ENCODE assay signal across 8 cellular contexts in genomic region chr5:163459888-163460561, GRCh38. TPM values are rescaled to one million over a fixed set of nuclear protein-coding genes. Genes with fewer than 3 reads are reported as not detected.
DNase-seq lines count a peak whose midpoint lies in the region; ATAC-seq and TF ChIP-seq lines count a peak whose summit lies in the region.

Gene NUDCD2, minus strand, starts transcription at chr5:163460102. Its CDS starts 52 bp downstream, at chr5:163460050.

- peaks cover 0 to 22% (median 13%) of the 10 kb centered on the region in 9 donors for H3K36me3 ChIP-seq in heart left ventricle
- H3K36me3 ChIP-seq in upper lobe of left lung: peaks cover 0 to 9% (median 2%) of the 10 kb centered on the region in 4 donors

- DNase-seq in NCI-H1436 (lab: John Stamatoyannopoulos, UW) (peak; percentile 96), T follicular helper cell (ENCODE audit: low read depth) (peak; percentile 89), heart left ventricle (peak; percentile 94 to 99 (median 96)), pons (ENCODE audit: low spot score) (peak; percentile 99), upper lobe of left lung (peak; percentile 95 to 98)

- no peaks in the 10 kb centered on the region for H3K9me3 ChIP-seq in heart left ventricle
- no peaks in the 10 kb centered on the region for H3K9me3 ChIP-seq in upper lobe of left lung

- H3K4me3 ChIP-seq in GM12875 (ENCODE audit: low read depth, low read length): peak within 1 kb of the TSS; percentile 91
- H3K4me3 ChIP-seq in heart left ventricle: peak within 1 kb of the TSS; percentile 36 to 94 (median 75)
- peak within 1 kb of the TSS; percentile 51 to 91 (median 79) for H3K4me3 ChIP-seq in upper lobe of left lung

- TF ChIP-seq POLR2A in heart left ventricle (IDR thresholded peaks at IDR 0.05) (peak; percentile 17 to 85), upper lobe of left lung (IDR thresholded peaks at IDR 0.05) (peak in 3 of 4 donors; percentile 62 to 92 (median 92))

- WGBS in adipose tissue, 3 donors: 0% methylated on average over 53 of the region's 53 CpGs
- whole genome bisulfite sequencing in heart left ventricle, 4 donors: 0 to 1% (median 0%) methylated on average over 21 to 53 of the region's 53 CpGs
- 0% methylated on average over 29 to 30 of the region's 53 CpGs for WGBS in upper lobe of left lung, 2 donors

- H3K27ac ChIP-seq in adipose tissue (ENCODE audit: low read depth, low read length) (peak within 1 kb of the TSS; percentile 88), heart left ventricle (peak within 1 kb of the TSS; percentile 84 to 99 (median 94)), upper lobe of left lung (peak within 1 kb of the TSS; percentile 96 to 97 (median 96))

- ATAC-seq in HG02798 (IDR thresholded peaks at IDR 0.05; ENCODE audit: poor library complexity, unreplicated experiment) (peak; percentile 84), heart left ventricle (peak; percentile 95 to 98 (median 97)), upper lobe of left lung (ENCODE audit: low FRiP score in 2 of 2) (peak; percentile 96 to 99)

- no peaks in the 10 kb centered on the region for H3K27me3 ChIP-seq in heart left ventricle
- H3K27me3 ChIP-seq in upper lobe of left lung: no peaks in the 10 kb centered on the region

- intact Hi-C loops in heart left ventricle (cut with DNase I): loop anchor here in 9 of 10 donors (1.0 to 5.0 kb wide), 7 partner anchors 21 to 47 kb away; partner anchors contain the start of gene MAT2B (in 3 of the 9)

- TF ChIP-seq CTCF in GM12875 (IDR thresholded peaks at IDR 0.05; ENCODE audit: borderline replicate concordance, insufficient read depth, low read depth, low read length) (peak; percentile 25; the same call in 1 of the 2 replicates), heart left ventricle (IDR thresholded peaks at IDR 0.05) (peak in 7 of 12 donors; percentile 13 to 58 (median 33)), upper lobe of left lung (IDR thresholded peaks at IDR 0.05) (peak in 3 of 6 experiments; percentile 20 to 48 (median 30))

- H3K4me1 ChIP-seq in heart left ventricle: peaks cover 0 to 30% (median 23%) of the 10 kb centered on the region in 12 donors
- peaks cover 20 to 32% (median 21%) of the 10 kb centered on the region in 4 donors for H3K4me1 ChIP-seq in upper lobe of left lung

- TF ChIP-seq EP300 in upper lobe of left lung (IDR thresholded peaks at IDR 0.05): no peak

RNA-seq across cellular contexts. Expression of gene NUDCD2, which starts in this region (rescaled TPM):
- polyA plus RNA-seq in adipose tissue: 10 to 100 TPM in 1 of 3 donors, 1 to 10 TPM in 2; 4.4 to 10.9 (median 5.4) TPM
- total RNA-seq in heart left ventricle: 10 to 100 TPM in 7 of 9 donors, 1 to 10 TPM in 2; 1.6 to 17.1 (median 13.4) TPM
- polyA plus RNA-seq in heart left ventricle: 1 to 10 TPM; 3.8 to 5.7 TPM
- 10 to 100 TPM in 2 of 6 donors, 1 to 10 TPM in 4; 3.1 to 25.6 (median 7.9) TPM for total RNA-seq in upper lobe of left lung

Comparison
In these comparisons a context has a peak if more than half of its experiments do, and no peak if none do; other contexts are left out.
1. Peak in every context shown above with its lines: DNase-seq, ATAC-seq, H3K4me3 ChIP-seq and H3K27ac ChIP-seq.